Comparison of ENCODE assay signal across 18 cellular contexts in genomic region chr4:94913316-94913715, GRCh38.
A peak's percentile ranks its signal among the peaks of the same experiment; 100 is the strongest.
DNase-seq lines count a peak whose midpoint lies in the region; ATAC-seq lines count a peak whose summit lies in the region.
"Had no signal": no experiment of that assay in that cellular context is flagged by ENCODE, and none has a peak within 500 bp of the region (broad histone marks: within the 10 kb centered on the region; RNA-seq: fewer than 3 reads in every experiment).

No MANE protein-coding gene starts in this region.

- H3K56ac ChIP-seq in mesendoderm (ENCODE audit: low read length): no peak overlapping the region

- H3K4me2 ChIP-seq in mesendoderm (ENCODE audit: low read length): no peak overlapping the region

- H3K23ac ChIP-seq in mesendoderm (ENCODE audit: low read length): no peak overlapping the region

- CTCF ChIA-PET in activated CD4-positive, alpha-beta memory T cell treated with anti-CD3 and anti-CD28 coated beads, Interleukin-2, amount 10 ng/mL, durations not matched to agents 7 days and 5 days (lab: Charles Lee): no interaction called here
- CTCF ChIA-PET in activated CD4-positive, alpha-beta memory T cell treated with anti-CD3 and anti-CD28 coated beads for 36 hours (lab: Charles Lee): no interaction called here

- no peak overlapping the region for H3K4me3 ChIP-seq in mesendoderm (ENCODE audit: low read length)
- H3K4me3 ChIP-seq: heart left ventricle, lung, spleen, transverse colon had no signal

- WGBS in mesendoderm (ENCODE audit: extremely low coverage, insufficient coverage, low lambda C conversion rate): no CpG with 5 or more reads among the region's 1 CpG

- no peaks in the 10 kb centered on the region for H3K9me3 Mint-ChIP-seq in activated CD4-positive, alpha-beta memory T cell treated with anti-CD3 and anti-CD28 coated beads, Interleukin-2, amount 10 ng/mL, durations not matched to agents 7 days and 5 days
- peaks cover 16% of the 10 kb centered on the region for H3K9me3 Mint-ChIP-seq in activated CD4-positive, alpha-beta memory T cell treated with anti-CD3 and anti-CD28 coated beads for 36 hours

- no peak overlapping the region for H2BK120ac ChIP-seq in mesendoderm (ENCODE audit: low read depth, low read length)

- intact Hi-C loops in activated CD4-positive, alpha-beta memory T cell treated with anti-CD3 and anti-CD28 coated beads for 36 hours (cut with micrococcal nuclease): no loop called here

- H2BK15ac ChIP-seq in mesendoderm (replicated peaks; ENCODE audit: low read depth): no peak overlapping the region

- peaks cover 16% of the 10 kb centered on the region for H3K4me1 Mint-ChIP-seq in activated CD4-positive, alpha-beta memory T cell treated with anti-CD3 and anti-CD28 coated beads, Interleukin-2, amount 10 ng/mL, durations not matched to agents 7 days and 5 days
- H3K4me1 Mint-ChIP-seq in activated CD4-positive, alpha-beta memory T cell treated with anti-CD3 and anti-CD28 coated beads for 36 hours (ENCODE audit: low read depth): peaks cover 15% of the 10 kb centered on the region
- H3K4me1 Mint-ChIP-seq: brain had no signal

- peaks cover 5% of the 10 kb centered on the region for H3K4me1 ChIP-seq in mesendoderm (ENCODE audit: control insufficient read depth, low read depth, low read length)
- H3K4me1 ChIP-seq: heart left ventricle, spleen, transverse colon had no signal

- H3K79me1 ChIP-seq in mesendoderm (ENCODE audit: low read length): no peaks in the 10 kb centered on the region

- no peaks in the 10 kb centered on the region for H3K27me3 Mint-ChIP-seq in activated CD4-positive, alpha-beta memory T cell treated with anti-CD3 and anti-CD28 coated beads, Interleukin-2, amount 10 ng/mL, durations not matched to agents 7 days and 5 days
- no peaks in the 10 kb centered on the region for H3K27me3 Mint-ChIP-seq in activated CD4-positive, alpha-beta memory T cell treated with anti-CD3 and anti-CD28 coated beads for 36 hours
- H3K27me3 Mint-ChIP-seq: brain had no signal

- H3K9ac ChIP-seq in mesendoderm (ENCODE audit: low read length): no peak overlapping the region

- H3K4ac ChIP-seq in mesendoderm (ENCODE audit: low read depth, low read length): no peak overlapping the region

- peak overlapping the region; percentile 50 for H3K27ac Mint-ChIP-seq in activated CD4-positive, alpha-beta memory T cell treated with anti-CD3 and anti-CD28 coated beads, Interleukin-2, amount 10 ng/mL, durations not matched to agents 7 days and 5 days
- H3K27ac Mint-ChIP-seq in activated CD4-positive, alpha-beta memory T cell treated with anti-CD3 and anti-CD28 coated beads for 36 hours: no peak overlapping the region
- H3K27ac Mint-ChIP-seq: brain had no signal

- H3K27ac ChIP-seq in mesendoderm (ENCODE audit: low read depth, low read length): no peak overlapping the region
- H3K27ac ChIP-seq: heart left ventricle, neutrophil, spleen, transverse colon, VCaP had no signal

- H3K36me3 ChIP-seq in mesendoderm (ENCODE audit: control insufficient read depth, insufficient read depth, low read length): no peaks in the 10 kb centered on the region
- H3K36me3 ChIP-seq: heart left ventricle, neutrophil, spleen, transverse colon had no signal

- no peak overlapping the region for H3K18ac ChIP-seq in mesendoderm (ENCODE audit: low read length)

- peak; percentile 78 for ATAC-seq in GM21528 (IDR thresholded peaks at IDR 0.05; ENCODE audit: low FRiP score, unreplicated experiment)
- peak; percentile 93 for ATAC-seq in HG03159 (IDR thresholded peaks at IDR 0.05; ENCODE audit: unreplicated experiment)
- ATAC-seq: heart left ventricle had no signal

- peaks cover 2% of the 10 kb centered on the region for H3K36me3 Mint-ChIP-seq in activated CD4-positive, alpha-beta memory T cell treated with anti-CD3 and anti-CD28 coated beads, Interleukin-2, amount 10 ng/mL, durations not matched to agents 7 days and 5 days (ENCODE audit: low read depth)
- peaks cover 2% of the 10 kb centered on the region for H3K36me3 Mint-ChIP-seq in activated CD4-positive, alpha-beta memory T cell treated with anti-CD3 and anti-CD28 coated beads for 36 hours

- no peaks in the 10 kb centered on the region for H3K27me3 ChIP-seq in mesendoderm (ENCODE audit: insufficient read depth, low read length, poor library complexity)
- H3K27me3 ChIP-seq: heart left ventricle, neutrophil, spleen, transverse colon had no signal

- no peak overlapping the region for H2AK5ac ChIP-seq in mesendoderm (ENCODE audit: low read length)

- POLR2A ChIA-PET in activated CD4-positive, alpha-beta memory T cell treated with anti-CD3 and anti-CD28 coated beads, Interleukin-2, amount 10 ng/mL, durations not matched to agents 7 days and 5 days (lab: Charles Lee): no interaction called here
- POLR2A ChIA-PET in activated CD4-positive, alpha-beta memory T cell treated with anti-CD3 and anti-CD28 coated beads for 36 hours (lab: Charles Lee): no interaction called here

- H2BK5ac ChIP-seq in mesendoderm (ENCODE audit: low read length): no peak overlapping the region

- no peak overlapping the region for H3K4me3 Mint-ChIP-seq in activated CD4-positive, alpha-beta memory T cell treated with anti-CD3 and anti-CD28 coated beads, Interleukin-2, amount 10 ng/mL, durations not matched to agents 7 days and 5 days
- no peak overlapping the region for H3K4me3 Mint-ChIP-seq in activated CD4-positive, alpha-beta memory T cell treated with anti-CD3 and anti-CD28 coated beads for 36 hours
- H3K4me3 Mint-ChIP-seq: brain had no signal

- no peak overlapping the region for H4K5ac ChIP-seq in mesendoderm (ENCODE audit: low read length)

- H4K8ac ChIP-seq in mesendoderm (ENCODE audit: low read depth, low read length): no peak overlapping the region

- no peak for DNase-seq in activated CD4-positive, alpha-beta memory T cell treated with anti-CD3 and anti-CD28 coated beads, Interleukin-2, amount 10 ng/mL, durations not matched to agents 7 days and 5 days
- DNase-seq in activated CD4-positive, alpha-beta memory T cell treated with anti-CD3 and anti-CD28 coated beads for 36 hours: no peak
- DNase-seq in mesendoderm (peak; percentile 58), mucosa of gallbladder (ENCODE audit: low spot score) (no peak), NCI-H1417 treated with DMSO at 0.1 percent for 48 hours (lab: John Stamatoyannopoulos, UW) (no peak), anterior cingulate cortex (lab: John Stamatoyannopoulos, UW) (no peak)
- DNase-seq: heart left ventricle, NCI-H187 treated with DMSO at 0.1 percent for 48 hours, NCI-H82, SHP77 treated with DMSO at 0.1 percent for 48 hours, spleen, transverse colon had no signal

- H3K79me2 ChIP-seq in mesendoderm (ENCODE audit: control insufficient read depth, insufficient read depth, low read length): no peaks in the 10 kb centered on the region
